Comparison of ENCODE assay signal across 16 cellular contexts in the genomic region with DNA sequence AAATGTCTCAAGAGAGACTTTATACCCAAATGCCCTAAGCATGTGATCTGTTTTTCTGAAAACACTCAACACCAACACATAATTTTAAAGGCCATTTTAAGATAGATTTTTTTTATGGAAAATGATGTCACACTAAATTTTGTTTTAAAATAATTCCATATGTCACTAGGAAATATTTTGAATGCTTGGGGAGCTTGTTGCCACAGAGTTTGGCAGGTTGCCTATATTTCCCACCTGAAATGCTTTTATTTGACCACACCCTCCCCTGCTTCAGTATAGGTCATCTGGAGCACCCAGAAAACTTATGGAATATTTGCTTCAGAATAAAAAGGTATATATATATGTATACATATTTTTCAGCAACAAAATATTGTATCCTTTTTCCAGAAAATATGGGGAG.
DNase-seq lines count a peak whose midpoint lies in the region; ATAC-seq lines count a peak whose summit lies in the region.
"Had no signal": no experiment of that assay in that cellular context is flagged by ENCODE, and none has a peak within 500 bp of the region (broad histone marks: within the 10 kb centered on the region; RNA-seq: fewer than 3 reads in every experiment).

No MANE protein-coding gene starts in this region.

- peaks cover 9% of the 10 kb centered on the region for H3K9me3 Mint-ChIP-seq in activated naive CD4-positive, alpha-beta T cell treated with anti-CD3 and anti-CD28 coated beads, Interleukin-2, amount 50 U/mL, for 24 hours
- H3K9me3 Mint-ChIP-seq in activated naive CD4-positive, alpha-beta T cell treated with anti-CD3 and anti-CD28 coated beads for 36 hours, result peaks cover 11% of the 10 kb centered on the region
- peaks cover 11% of the 10 kb centered on the region for H3K9me3 Mint-ChIP-seq in activated T-helper 17 cell treated with anti-CD3 and anti-CD28 coated beads, Interleukin-2, amount 50 U/mL, for 72 hours
- H3K9me3 Mint-ChIP-seq in stimulated activated effector memory CD8-positive, alpha-beta T cell treated with anti-CD3 and anti-CD28 coated beads, Interleukin-12 subunit alpha, Interleukin-12 subunit beta, amount 100 ng/mL, for 72 hours, result peaks cover 4% of the 10 kb centered on the region

- no peaks in the 10 kb centered on the region for H3K27me3 Mint-ChIP-seq in activated naive CD4-positive, alpha-beta T cell treated with anti-CD3 and anti-CD28 coated beads, Interleukin-2, amount 50 U/mL, for 24 hours
- H3K27me3 Mint-ChIP-seq in activated naive CD4-positive, alpha-beta T cell treated with anti-CD3 and anti-CD28 coated beads for 36 hours (ENCODE audit: low read depth), result no peaks in the 10 kb centered on the region
- H3K27me3 Mint-ChIP-seq in activated T-helper 17 cell treated with anti-CD3 and anti-CD28 coated beads, Interleukin-2, amount 50 U/mL, for 72 hours, result no peaks in the 10 kb centered on the region
- H3K27me3 Mint-ChIP-seq: CD4-positive, alpha-beta T cell had no signal

- H3K4me1 Mint-ChIP-seq in activated naive CD4-positive, alpha-beta T cell treated with anti-CD3 and anti-CD28 coated beads, Interleukin-2, amount 50 U/mL, for 24 hours, result peaks cover 46% of the 10 kb centered on the region
- peaks cover 56% of the 10 kb centered on the region for H3K4me1 Mint-ChIP-seq in activated naive CD4-positive, alpha-beta T cell treated with anti-CD3 and anti-CD28 coated beads for 36 hours (ENCODE audit: low read depth)
- H3K4me1 Mint-ChIP-seq in activated T-helper 17 cell treated with anti-CD3 and anti-CD28 coated beads, Interleukin-2, amount 50 U/mL, for 72 hours, result peaks cover 38% of the 10 kb centered on the region
- H3K4me1 Mint-ChIP-seq in stimulated activated effector memory CD8-positive, alpha-beta T cell treated with anti-CD3 and anti-CD28 coated beads, Interleukin-12 subunit alpha, Interleukin-12 subunit beta, amount 100 ng/mL, for 72 hours, result peaks cover 44% of the 10 kb centered on the region

- ATAC-seq in activated T-helper 17 cell treated with anti-CD3 and anti-CD28 coated beads, Interleukin-2, amount 50 U/mL, for 72 hours (replicated peaks), result no peak
- no peak for ATAC-seq in stimulated activated effector memory CD8-positive, alpha-beta T cell treated with anti-CD3 and anti-CD28 coated beads, Interleukin-12 subunit alpha, Interleukin-12 subunit beta, amount 100 ng/mL, for 72 hours

- intact Hi-C loops in activated naive CD4-positive, alpha-beta T cell treated with anti-CD3 and anti-CD28 coated beads for 36 hours (cut with micrococcal nuclease), result no loop called here

- H3K4me3 Mint-ChIP-seq in activated naive CD4-positive, alpha-beta T cell treated with anti-CD3 and anti-CD28 coated beads, Interleukin-2, amount 50 U/mL, for 24 hours, result peak overlapping the region; percentile 95
- no peak overlapping the region for H3K4me3 Mint-ChIP-seq in activated naive CD4-positive, alpha-beta T cell treated with anti-CD3 and anti-CD28 coated beads for 36 hours
- H3K4me3 Mint-ChIP-seq in activated T-helper 17 cell treated with anti-CD3 and anti-CD28 coated beads, Interleukin-2, amount 50 U/mL, for 72 hours, result peak overlapping the region; percentile 94
- peak overlapping the region; percentile 79 for H3K4me3 Mint-ChIP-seq in stimulated activated effector memory CD8-positive, alpha-beta T cell treated with anti-CD3 and anti-CD28 coated beads, Interleukin-12 subunit alpha, Interleukin-12 subunit beta, amount 100 ng/mL, for 72 hours
- H3K4me3 Mint-ChIP-seq: CD4-positive, alpha-beta T cell; H9 had no signal

- peak; percentile 16 for DNase-seq in NCI-H748 (lab: John Stamatoyannopoulos, UW; ENCODE audit: unreplicated experiment)
- no peak for DNase-seq in NCI-H748 treated with DMSO at 0.1 percent for 48 hours (lab: John Stamatoyannopoulos, UW)
- no peak for DNase-seq in activated naive CD4-positive, alpha-beta T cell treated with anti-CD3 and anti-CD28 coated beads for 36 hours
- no peak for DNase-seq in stimulated activated effector memory CD8-positive, alpha-beta T cell treated with anti-CD3 and anti-CD28 coated beads, Interleukin-12 subunit alpha, Interleukin-12 subunit beta, amount 100 ng/mL, for 72 hours (ENCODE audit: low spot score in 2 of 2)
- DNase-seq in DMS53 (lab: John Stamatoyannopoulos, UW), result no peak
- no peak for DNase-seq in DMS79 (lab: John Stamatoyannopoulos, UW)
- DNase-seq: ACHN; Calu3; CD4-positive, alpha-beta T cell; DMS 273 treated with DMSO at 0.1 percent for 48 hours; DMS79 treated with DMSO at 0.1 percent for 48 hours; EL; GOT3; H9 had no signal

- CTCF ChIA-PET in activated naive CD4-positive, alpha-beta T cell treated with anti-CD3 and anti-CD28 coated beads for 36 hours (lab: Charles Lee), result no interaction called here

- H3K36me3 Mint-ChIP-seq in activated naive CD4-positive, alpha-beta T cell treated with anti-CD3 and anti-CD28 coated beads, Interleukin-2, amount 50 U/mL, for 24 hours, result peaks cover 29% of the 10 kb centered on the region
- peaks cover 10% of the 10 kb centered on the region for H3K36me3 Mint-ChIP-seq in activated naive CD4-positive, alpha-beta T cell treated with anti-CD3 and anti-CD28 coated beads for 36 hours (ENCODE audit: low read depth)
- peaks cover 40% of the 10 kb centered on the region for H3K36me3 Mint-ChIP-seq in activated T-helper 17 cell treated with anti-CD3 and anti-CD28 coated beads, Interleukin-2, amount 50 U/mL, for 72 hours (ENCODE audit: low read depth)
- peaks cover 14% of the 10 kb centered on the region for H3K36me3 Mint-ChIP-seq in stimulated activated effector memory CD8-positive, alpha-beta T cell treated with anti-CD3 and anti-CD28 coated beads, Interleukin-12 subunit alpha, Interleukin-12 subunit beta, amount 100 ng/mL, for 72 hours

- no peak overlapping the region for H3K27ac Mint-ChIP-seq in activated naive CD4-positive, alpha-beta T cell treated with anti-CD3 and anti-CD28 coated beads, Interleukin-2, amount 50 U/mL, for 24 hours
- H3K27ac Mint-ChIP-seq in activated naive CD4-positive, alpha-beta T cell treated with anti-CD3 and anti-CD28 coated beads for 36 hours, result no peak overlapping the region
- peak overlapping the region; percentile 60 for H3K27ac Mint-ChIP-seq in activated T-helper 17 cell treated with anti-CD3 and anti-CD28 coated beads, Interleukin-2, amount 50 U/mL, for 72 hours
- H3K27ac Mint-ChIP-seq in stimulated activated effector memory CD8-positive, alpha-beta T cell treated with anti-CD3 and anti-CD28 coated beads, Interleukin-12 subunit alpha, Interleukin-12 subunit beta, amount 100 ng/mL, for 72 hours, result no peak overlapping the region
- H3K27ac Mint-ChIP-seq: CD4-positive, alpha-beta T cell; H9 had no signal
